In the genomic region with DNA sequence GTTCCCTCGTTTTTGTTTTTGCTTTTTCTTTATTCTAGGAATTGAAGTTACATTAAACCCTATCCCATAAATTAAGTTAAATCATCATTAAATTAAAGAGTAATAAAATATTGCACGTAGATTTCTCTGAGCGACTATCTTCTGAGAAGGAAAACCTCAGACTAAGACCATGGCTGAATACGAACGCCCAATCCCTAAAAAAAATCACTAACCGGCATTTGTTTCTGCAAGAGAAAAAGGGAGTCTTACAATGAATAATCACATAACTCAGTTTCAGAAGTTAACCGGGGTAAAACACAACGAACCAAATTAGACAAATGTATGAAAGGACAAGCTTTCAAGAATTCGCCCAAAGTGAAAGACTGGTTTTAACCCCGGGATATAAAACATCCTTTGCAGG, we compare ENCODE assay signal across 9 cellular contexts. TPM values are rescaled to one million over a fixed set of nuclear protein-coding genes. Genes with fewer than 3 reads are reported as not detected.
A peak's percentile ranks its signal among the peaks of the same experiment; 100 is the strongest.
DNase-seq lines count a peak whose midpoint lies in the region; ATAC-seq, FAIRE-seq and TF ChIP-seq lines count a peak whose summit lies in the region.
"Had no signal": no experiment of that assay in that cellular context is flagged by ENCODE, and none has a peak within 500 bp of the region (broad histone marks: within the 10 kb centered on the region; RNA-seq: fewer than 3 reads in every experiment).

No MANE protein-coding gene starts in this region.

- H3K36me3 ChIP-seq in right atrium auricular region (no peaks in the 10 kb centered on the region), kidney (ENCODE audit: control insufficient read depth in 1 of 2, insufficient read depth in 2 of 2, low read length in 2 of 2) (no peaks in the 10 kb centered on the region), upper lobe of right lung (no peaks in the 10 kb centered on the region)

- POLR2A ChIA-PET in activated CD8-positive, alpha-beta T cell treated with anti-CD3 and anti-CD28 coated beads, Interleukin-2, amount 10 ng/mL, durations not matched to agents 7 days and 5 days (lab: Charles Lee) = interaction anchor here (0.6 to 0.7 kb wide), 3 partner anchors 47 to 450 kb away, joined by 3 to 4 read pairs (median 3); no protein-coding TSS in a partner anchor

- TF ChIP-seq CTCF in right atrium auricular region (IDR thresholded peaks at IDR 0.05) = no peak
- TF ChIP-seq CTCF in kidney (IDR thresholded peaks at IDR 0.05; ENCODE audit: borderline replicate concordance, extremely low read depth, insufficient read depth) = no peak
- no peak for TF ChIP-seq CTCF in upper lobe of right lung (IDR thresholded peaks at IDR 0.05)

- ATAC-seq in left ventricle myocardium superior (no peak), upper lobe of right lung (no peak), GM18868 (IDR thresholded peaks at IDR 0.05; ENCODE audit: unreplicated experiment) (no peak)
- ATAC-seq in activated CD8-positive, alpha-beta T cell treated with anti-CD3 and anti-CD28 coated beads, Interleukin-2, amount 10 ng/mL, durations not matched to agents 7 days and 5 days = no peak

- H3K36me3 Mint-ChIP-seq in activated CD8-positive, alpha-beta T cell treated with anti-CD3 and anti-CD28 coated beads, Interleukin-2, amount 10 ng/mL, durations not matched to agents 7 days and 5 days (ENCODE audit: low read depth) = peaks cover 2% of the 10 kb centered on the region

- DNase-seq in right atrium auricular region (ENCODE audit: low spot score) (no peak), left ventricle myocardium superior (no peak), kidney (no peak), upper lobe of right lung (no peak), NK-92 (lab: John Stamatoyannopoulos, UW; ENCODE audit: unreplicated experiment) (no peak), middle frontal gyrus (ENCODE audit: extremely low spot score, low spot score) (no peak)
- DNase-seq in activated CD8-positive, alpha-beta T cell treated with anti-CD3 and anti-CD28 coated beads, Interleukin-2, amount 10 ng/mL, durations not matched to agents 7 days and 5 days = no peak

- H3K4me3 ChIP-seq in right atrium auricular region (peak overlapping the region; percentile 73 to 78), kidney (ENCODE audit: low read length in 2 of 2) (peak overlapping the region; percentile 77 to 91), upper lobe of right lung (peak overlapping the region; percentile 80)

- peak overlapping the region; percentile 93 for H3K4me3 Mint-ChIP-seq in activated CD8-positive, alpha-beta T cell treated with anti-CD3 and anti-CD28 coated beads, Interleukin-2, amount 10 ng/mL, durations not matched to agents 7 days and 5 days

- peak overlapping the region; percentile 95 to 96 for H3K27ac ChIP-seq in right atrium auricular region
- H3K27ac ChIP-seq in kidney (ENCODE audit: low read depth in 2 of 2, low read length in 2 of 2) = no peak overlapping the region
- peak overlapping the region; percentile 97 for H3K27ac ChIP-seq in upper lobe of right lung

- peaks cover 30% of the 10 kb centered on the region for H3K4me1 Mint-ChIP-seq in activated CD8-positive, alpha-beta T cell treated with anti-CD3 and anti-CD28 coated beads, Interleukin-2, amount 10 ng/mL, durations not matched to agents 7 days and 5 days (ENCODE audit: low read depth)

- peak overlapping the region in 1 of 2 donors; percentile 17 for H3K9ac ChIP-seq in kidney (ENCODE audit: low read length in 2 of 2)

- H3K27me3 ChIP-seq in right atrium auricular region = no peaks in the 10 kb centered on the region
- peaks cover 21% of the 10 kb centered on the region for H3K27me3 ChIP-seq in upper lobe of right lung

- H3K9me3 ChIP-seq in right atrium auricular region (no peaks in the 10 kb centered on the region), kidney (ENCODE audit: control insufficient read depth in 1 of 2, low read length in 2 of 2) (no peaks in the 10 kb centered on the region), upper lobe of right lung (no peaks in the 10 kb centered on the region)

- intact Hi-C loops in left ventricle myocardium superior (cut with micrococcal nuclease) (loop anchor here (5.0 kb wide), 1 partner anchor 46 kb away; a partner anchor contains a TSS), kidney (cut with DNase I) (no loop called here), upper lobe of right lung (cut with DNase I) (no loop called here)

- CTCF ChIA-PET in activated CD8-positive, alpha-beta T cell treated with anti-CD3 and anti-CD28 coated beads, Interleukin-2, amount 10 ng/mL, durations not matched to agents 7 days and 5 days (lab: Charles Lee) = interaction anchor here (0.6 to 2.5 kb wide), 2 partner anchors 93 to 710 kb away, joined by 3 to 10 read pairs; no protein-coding TSS in a partner anchor

- no peaks in the 10 kb centered on the region for H3K9me3 Mint-ChIP-seq in activated CD8-positive, alpha-beta T cell treated with anti-CD3 and anti-CD28 coated beads, Interleukin-2, amount 10 ng/mL, durations not matched to agents 7 days and 5 days (ENCODE audit: insufficient read depth)

- FAIRE-seq in kidney (lab: Jason Lieb, UNC) = no peak

- H3K27me3 Mint-ChIP-seq in activated CD8-positive, alpha-beta T cell treated with anti-CD3 and anti-CD28 coated beads, Interleukin-2, amount 10 ng/mL, durations not matched to agents 7 days and 5 days (ENCODE audit: low read depth) = peaks cover 50% of the 10 kb centered on the region

- H3K27ac Mint-ChIP-seq in activated CD8-positive, alpha-beta T cell treated with anti-CD3 and anti-CD28 coated beads, Interleukin-2, amount 10 ng/mL, durations not matched to agents 7 days and 5 days = no peak overlapping the region

- peaks cover 0 to 25% of the 10 kb centered on the region in 2 donors for H3K4me1 ChIP-seq in right atrium auricular region
- H3K4me1 ChIP-seq in kidney (ENCODE audit: control insufficient read depth in 1 of 2, insufficient read depth in 1 of 2, low read depth in 1 of 2, low read length in 2 of 2) = peaks cover 4 to 7% of the 10 kb centered on the region in 2 donors
- H3K4me1 ChIP-seq in upper lobe of right lung = peaks cover 16% of the 10 kb centered on the region

RNA-seq across cellular contexts. Expression of a gene that starts 1.3 kb away (rescaled TPM):
- total RNA-seq in right atrium auricular region = 10 to 100 TPM; 24.3 to 35.3 TPM
- total RNA-seq in left ventricle myocardium superior = 26.2 TPM
- total RNA-seq in activated CD8-positive, alpha-beta T cell treated with anti-CD3 and anti-CD28 coated beads, Interleukin-2, amount 10 ng/mL, durations not matched to agents 7 days and 5 days = 1 to 10 TPM; 4.8 to 5.4 TPM
- total RNA-seq in kidney = 44.2 TPM
- 9.7 TPM for polyA plus RNA-seq in kidney (ENCODE audit: insufficient read depth, low read depth, low replicate concordance)
- total RNA-seq in upper lobe of right lung = 79.8 TPM

RNA-seq across cellular contexts. Expression of a gene that starts 43.8 kb away (rescaled TPM):
- 1 to 10 TPM; 2.0 to 2.3 TPM for total RNA-seq in right atrium auricular region
- total RNA-seq in left ventricle myocardium superior = 0.72 TPM
- not detected for total RNA-seq in activated CD8-positive, alpha-beta T cell treated with anti-CD3 and anti-CD28 coated beads, Interleukin-2, amount 10 ng/mL, durations not matched to agents 7 days and 5 days
- total RNA-seq in kidney = 578 TPM
- 518 TPM for polyA plus RNA-seq in kidney (ENCODE audit: insufficient read depth, low read depth, low replicate concordance)
- 6.9 TPM for total RNA-seq in upper lobe of right lung

RNA-seq across cellular contexts. Expression of a gene that starts 45.2 kb away (rescaled TPM):
- total RNA-seq in right atrium auricular region (not detected), left ventricle myocardium superior (not detected), kidney (not detected), upper lobe of right lung (not detected)
- not detected for total RNA-seq in activated CD8-positive, alpha-beta T cell treated with anti-CD3 and anti-CD28 coated beads, Interleukin-2, amount 10 ng/mL, durations not matched to agents 7 days and 5 days
- polyA plus RNA-seq in kidney (ENCODE audit: insufficient read depth, low read depth, low replicate concordance) = not detected
- total RNA-seq: lung had no signal
- polyA plus RNA-seq: lung had no signal

Comparison
In these comparisons a context has a peak if more than half of its experiments do, and no peak if none do; other contexts are left out.
1. H3K27ac ChIP-seq: peak in right atrium auricular region (2 of 2) and upper lobe of right lung (single experiment); none in kidney (0 of 2).
2. RNA of a gene that starts 43.8 kb away (total RNA-seq): 578 TPM in kidney (single experiment); 6.9 TPM in upper lobe of right lung (single experiment), 2.0 to 2.3 TPM in right atrium auricular region, 0.72 TPM in left ventricle myocardium superior (single experiment) and not detected in activated CD8-positive, alpha-beta T cell treated with anti-CD3 and anti-CD28 coated beads, Interleukin-2, amount 10 ng/mL, durations not matched to agents 7 days and 5 days; every median in the first group is over 10 times any median in the second.
3. Peak in every context shown above with its lines, with median percentiles within 50 percentile points of each other: H3K4me3 ChIP-seq.